10 cellular contexts compared by ENCODE assay signal in genomic region chr18:45687617-45688016, GRCh38. TPM values are rescaled to one million over a fixed set of nuclear protein-coding genes. Genes with fewer than 3 reads are reported as not detected.
DNase-seq lines count a peak whose midpoint lies in the region; ATAC-seq and TF ChIP-seq lines count a peak whose summit lies in the region.
"Had no signal": no experiment of that assay in that cellular context is flagged by ENCODE, and none has a peak within 500 bp of the region (broad histone marks: within the 10 kb centered on the region; RNA-seq: fewer than 3 reads in every experiment).

No MANE protein-coding gene starts in this region.

- H3K9me3 ChIP-seq in naive thymus-derived CD4-positive, alpha-beta T cell (ENCODE audit: control insufficient read depth in 2 of 3, low read length in 3 of 3), result no peaks in the 10 kb centered on the region
- no peaks in the 10 kb centered on the region for H3K9me3 ChIP-seq in WERI-Rb-1 (ENCODE audit: severe bottlenecking)

- CTCF ChIA-PET in naive thymus-derived CD4-positive, alpha-beta T cell (lab: Charles Lee), result interaction anchor here (0.7 to 7.7 kb wide), 10 partner anchors 19 to 388 kb away, joined by 3 to 102 read pairs (median 4); partner anchors contain the start of gene PSTPIP2

- peaks cover 45 to 77% (median 73%) of the 10 kb centered on the region in 7 donors for H3K4me1 Mint-ChIP-seq in naive thymus-derived CD4-positive, alpha-beta T cell

- POLR2A ChIA-PET in naive thymus-derived CD4-positive, alpha-beta T cell (lab: Charles Lee), result interaction anchor here (1.0 to 8.7 kb wide), 8 partner anchors 10 to 386 kb away, joined by 3 to 120 read pairs (median 3); no protein-coding TSS in a partner anchor

- H3K4me3 Mint-ChIP-seq in naive thymus-derived CD4-positive, alpha-beta T cell, result peak overlapping the region; percentile 86 to 99 (median 92)

- peak overlapping the region; percentile 37 for H3K27ac ChIP-seq in naive thymus-derived CD4-positive, alpha-beta T cell (ENCODE audit: low read depth, low read length)
- H3K27ac ChIP-seq in WERI-Rb-1, result no peak overlapping the region
- no peak overlapping the region for H3K27ac ChIP-seq in caudate nucleus (ENCODE audit: low read depth, low read length)
- H3K27ac ChIP-seq: C4-2B, VCaP had no signal

- no peaks in the 10 kb centered on the region for H3K36me3 ChIP-seq in naive thymus-derived CD4-positive, alpha-beta T cell (ENCODE audit: control insufficient read depth in 2 of 3, insufficient read depth in 3 of 3, low read length in 3 of 3)
- no peaks in the 10 kb centered on the region for H3K36me3 ChIP-seq in WERI-Rb-1

- no peak for DNase-seq in activated CD4-positive, CD25-positive, alpha-beta regulatory T cell treated with anti-CD3 and anti-CD28 coated beads, Interleukin-2, amount 50 U/mL, for 72 hours
- DNase-seq in NCI-H2227 treated with DMSO at 0.1 percent for 48 hours (lab: John Stamatoyannopoulos, UW) (peak; percentile 8), WERI-Rb-1 (no peak), caudate nucleus (lab: John Stamatoyannopoulos, UW) (no peak), GOT3 (lab: John Stamatoyannopoulos, UW) (no peak)
- peak in 3 of 9 donors; percentile 31 to 40 (median 35) for DNase-seq in naive thymus-derived CD4-positive, alpha-beta T cell

- no peaks in the 10 kb centered on the region for H3K9me3 Mint-ChIP-seq in naive thymus-derived CD4-positive, alpha-beta T cell

- H3K27me3 ChIP-seq in naive thymus-derived CD4-positive, alpha-beta T cell (ENCODE audit: control insufficient read depth in 2 of 2, insufficient read depth in 2 of 2, low read length in 2 of 2), result no peaks in the 10 kb centered on the region
- H3K27me3 ChIP-seq in WERI-Rb-1 (ENCODE audit: insufficient read depth, low read depth, severe bottlenecking), result peaks cover 20% of the 10 kb centered on the region

- H3K4me3 ChIP-seq in naive thymus-derived CD4-positive, alpha-beta T cell (ENCODE audit: low read length), result peak overlapping the region; percentile 60
- H3K4me3 ChIP-seq in WERI-Rb-1 (ENCODE audit: low read depth, low read length), result no peak overlapping the region

- peaks cover 58 to 63% of the 10 kb centered on the region in 2 donors for H3K4me1 ChIP-seq in naive thymus-derived CD4-positive, alpha-beta T cell (ENCODE audit: control insufficient read depth in 2 of 2, insufficient read depth in 2 of 2, low read length in 2 of 2)

- peak; percentile 4 to 23 for ATAC-seq in activated CD4-positive, CD25-positive, alpha-beta regulatory T cell treated with anti-CD3 and anti-CD28 coated beads, Interleukin-2, amount 50 U/mL, for 24 hours
- peak; percentile 30 for ATAC-seq in HG02610 (IDR thresholded peaks at IDR 0.05; ENCODE audit: unreplicated experiment)
- ATAC-seq in naive thymus-derived CD4-positive, alpha-beta T cell, result peak; percentile 40

- H3K36me3 Mint-ChIP-seq in naive thymus-derived CD4-positive, alpha-beta T cell, result peaks cover 0 to 6% (median 0%) of the 10 kb centered on the region in 5 donors

- H3K27ac Mint-ChIP-seq in naive thymus-derived CD4-positive, alpha-beta T cell, result peak overlapping the region in 8 of 9 donors; percentile 88 to 95 (median 92)

- peaks cover 0 to 62% (median 3%) of the 10 kb centered on the region in 5 donors for H3K27me3 Mint-ChIP-seq in naive thymus-derived CD4-positive, alpha-beta T cell

- intact Hi-C loops in naive thymus-derived CD4-positive, alpha-beta T cell (cut with micrococcal nuclease), result loop anchor here (1.0 to 10.0 kb wide), 13 partner anchors 22 to 1487 kb away; partner anchors contain the start of genes EPG5 (in 2 of the 2), ATP5F1A (in 1 of the 2) and IER3IP1 (in 1 of the 2)

- TF ChIP-seq CTCF in WERI-Rb-1 (IDR thresholded peaks at IDR 0.05; ENCODE audit: low read depth, low read length), result no peak

RNA-seq across cellular contexts. Expression of gene SLC14A1, which starts 36.4 kb away (rescaled TPM):
- 10 to 100 TPM in 1 of 5 experiments, 1 to 10 TPM in 3, under 1 TPM in 1; 0.97 to 12.9 (median 3.3) TPM for total RNA-seq in naive thymus-derived CD4-positive, alpha-beta T cell
- polyA plus RNA-seq in naive thymus-derived CD4-positive, alpha-beta T cell, result 1 to 10 TPM; 1.4 to 2.2 TPM
